Comparison of ENCODE assay signal across 1 cellular context in genomic region chr14:74275265-74275841, GRCh38.
TF ChIP-seq lines count a peak whose summit lies in the region.

No MANE protein-coding gene starts in this region.

TF ChIP-seq in HepG2, 621 proteins besides CTCF, POLR2A, EP300 and RAD21:
- TF ChIP-seq HNRNPK (IDR thresholded peaks at IDR 0.05; ENCODE audit: low read depth, low read length, poor library complexity, severe bottlenecking) (no peak), ZNF572 (CRISPR knock-in tag; IDR thresholded peaks at IDR 0.05) (no peak), STAT5B (CRISPR knock-in tag; IDR thresholded peaks at IDR 0.05) (no peak), KDM4B (CRISPR knock-in tag; IDR thresholded peaks at IDR 0.05) (no peak), GPN1 (CRISPR knock-in tag; IDR thresholded peaks at IDR 0.05; ENCODE audit: borderline replicate concordance) (no peak), RBFOX2 (IDR thresholded peaks at IDR 0.05; ENCODE audit: low read depth, low read length) (no peak), AGO2 (optimal IDR thresholded peaks at IDR 0.05; ENCODE audit: low read depth, low read length) (no peak), ZNF160 (CRISPR knock-in tag; IDR thresholded peaks at IDR 0.05) (no peak), NFYC (CRISPR knock-in tag; IDR thresholded peaks at IDR 0.05) (no peak), RFXANK (CRISPR knock-in tag; IDR thresholded peaks at IDR 0.05) (no peak), SMAD3 (CRISPR knock-in tag; IDR thresholded peaks at IDR 0.05) (no peak), FOXC1 (CRISPR knock-in tag; IDR thresholded peaks at IDR 0.05; ENCODE audit: borderline replicate concordance) (no peak), SNAI1 (CRISPR knock-in tag; IDR thresholded peaks at IDR 0.05; ENCODE audit: borderline replicate concordance) (no peak), HMG20B (CRISPR knock-in tag; conservative IDR thresholded peaks at IDR 0.05) (no peak), HNF1A (IDR thresholded peaks at IDR 0.05; ENCODE audit: low read depth) (no peak), HNF1A (CRISPR knock-in tag; IDR thresholded peaks at IDR 0.05; ENCODE audit: borderline replicate concordance) (no peak), ZNF317 (CRISPR knock-in tag; IDR thresholded peaks at IDR 0.05) (no peak), NCOA1 (CRISPR knock-in tag; IDR thresholded peaks at IDR 0.05) (no peak), IRX3 (CRISPR knock-in tag; IDR thresholded peaks at IDR 0.05; ENCODE audit: borderline replicate concordance, low read depth) (no peak), KIAA2018 (CRISPR knock-in tag; IDR thresholded peaks at IDR 0.05; ENCODE audit: borderline replicate concordance) (no peak)
- TF ChIP-seq, protein P1, sequence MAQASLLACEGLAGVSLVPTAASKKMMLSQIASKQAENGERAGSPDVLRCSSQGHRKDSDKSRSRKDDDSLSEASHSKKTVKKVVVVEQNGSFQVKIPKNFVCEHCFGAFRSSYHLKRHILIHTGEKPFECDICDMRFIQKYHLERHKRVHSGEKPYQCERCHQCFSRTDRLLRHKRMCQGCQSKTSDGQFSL (CRISPR knock-in tag; IDR thresholded peaks at IDR 0.05) = no peak
